Comparison of ENCODE assay signal across 1 cellular context in genomic region chr14:105086833-105087307, GRCh38.
A peak's percentile ranks its signal among the peaks of the same experiment; 100 is the strongest.
TF ChIP-seq lines count a peak whose summit lies in the region.

No MANE protein-coding gene starts in this region.

TF ChIP-seq in GM12878, 131 proteins besides CTCF, POLR2A, EP300 and RAD21 (continues in another document):
- TF ChIP-seq ZNF592 (IDR thresholded peaks at IDR 0.05) (no peak; the same call in 1 of the 2 replicates), PAX5 (IDR thresholded peaks at IDR 0.05; ENCODE audit: borderline replicate concordance, low read depth, low read length) (0 out of 2 replicates have a peak, but pooled peaks have one; percentile 40), ZBTB4 (CRISPR knock-in tag; IDR thresholded peaks at IDR 0.05) (no peak), IKZF2 (IDR thresholded peaks at IDR 0.05) (peak; percentile 33 to 62; a peak in 3 of 4 replicates), JUNB (IDR thresholded peaks at IDR 0.05) (no peak), CHD1 (IDR thresholded peaks at IDR 0.05; ENCODE audit: low read depth, low read length) (no peak), ZNF687 (IDR thresholded peaks at IDR 0.05) (peak; percentile 41; the same call in 1 of the 2 replicates), ZNF384 (IDR thresholded peaks at IDR 0.05; ENCODE audit: borderline replicate concordance, low read depth, low read length) (no peak), SP1 (IDR thresholded peaks at IDR 0.05; ENCODE audit: low read depth, low read length) (peak; percentile 25), CHD2 (IDR thresholded peaks at IDR 0.05; ENCODE audit: borderline replicate concordance, low read depth, low read length) (no peak; the same call in 1 of the 2 replicates), HDGF (IDR thresholded peaks at IDR 0.05) (no peak), ETV6 (conservative IDR thresholded peaks at IDR 0.05 in 1 of 2, IDR thresholded peaks at IDR 0.05 in 1 of 2; ENCODE audit: borderline replicate concordance in 1 of 2, low read depth in 1 of 2) (0 out of 4 replicates have a peak, but pooled peaks of 1 of the 2 experiments have one; percentile 30), FOXM1 (IDR thresholded peaks at IDR 0.05; ENCODE audit: low read depth, low read length) (no peak), HDAC2 (IDR thresholded peaks at IDR 0.05) (no peak), ASH2L (IDR thresholded peaks at IDR 0.05; ENCODE audit: borderline replicate concordance, low read depth) (no peak), HDAC6 (IDR thresholded peaks at IDR 0.05; ENCODE audit: unreplicated experiment) (no peak), NFYA (IDR thresholded peaks at IDR 0.05; ENCODE audit: borderline replicate concordance, low read depth, low read length) (no peak), HSF1 (IDR thresholded peaks at IDR 0.05; ENCODE audit: low read depth, low read length) (no peak), BHLHE40 (IDR thresholded peaks at IDR 0.05; ENCODE audit: borderline replicate concordance in 1 of 2, low read depth in 2 of 2, low read length in 1 of 2) (peak; percentile 67 to 80), ZNF622 (IDR thresholded peaks at IDR 0.05) (no peak), SIN3A (IDR thresholded peaks at IDR 0.05; ENCODE audit: low read depth, low read length) (peak; percentile 57; the same call in 1 of the 2 replicates), IRF4 (IDR thresholded peaks at IDR 0.05; ENCODE audit: low read depth, low read length) (no peak), ZNF207 (IDR thresholded peaks at IDR 0.05; ENCODE audit: borderline replicate concordance) (0 out of 2 replicates have a peak, but pooled peaks have one; percentile 56), TBL1XR1 (IDR thresholded peaks at IDR 0.05; ENCODE audit: low read depth, low read length) (0 out of 2 replicates have a peak, but pooled peaks have one; percentile 58), SKIL (IDR thresholded peaks at IDR 0.05; ENCODE audit: low read depth, poor library complexity, severe bottlenecking) (no peak), SUZ12 (IDR thresholded peaks at IDR 0.05; ENCODE audit: unreplicated experiment) (no peak), TARDBP (IDR thresholded peaks at IDR 0.05; ENCODE audit: borderline replicate concordance) (no peak), NKRF (conservative IDR thresholded peaks at IDR 0.05) (no peak), ATF3 (IDR thresholded peaks at IDR 0.05; ENCODE audit: borderline replicate concordance, extremely low read depth, low read depth, low read length) (no peak), BACH1 (IDR thresholded peaks at IDR 0.05; ENCODE audit: borderline replicate concordance) (peak; percentile 60), ESRRA (IDR thresholded peaks at IDR 0.05; ENCODE audit: low read length) (no peak), JUND (IDR thresholded peaks at IDR 0.05; ENCODE audit: low read depth, low read length) (no peak), MYB (IDR thresholded peaks at IDR 0.05; ENCODE audit: borderline replicate concordance, low read depth, low read length) (no peak), E2F4 (IDR thresholded peaks at IDR 0.05; ENCODE audit: low read depth, low read length) (no peak), SMAD1 (IDR thresholded peaks at IDR 0.05; ENCODE audit: low read depth, partially characterized antibody) (no peak)
